Comparison of ENCODE assay signal across 8 cellular contexts in genomic region chr10:110864662-110865140, GRCh38. TPM values are rescaled to one million over a fixed set of nuclear protein-coding genes. Genes with fewer than 3 reads are reported as not detected.
DNase-seq lines count a peak whose midpoint lies in the region; ATAC-seq and TF ChIP-seq lines count a peak whose summit lies in the region.

No MANE protein-coding gene starts in this region.

- no peaks in the 10 kb centered on the region for H3K27me3 ChIP-seq in RWPE2 (ENCODE audit: insufficient read depth, poor library complexity, severe bottlenecking)

- DNase-seq in stimulated activated CD4-positive, alpha-beta T cell treated with anti-CD3 and anti-CD28 coated beads, Interleukin-15, amount 100 ng/mL, for 24 hours, result peak; percentile 35
- no peak for DNase-seq in stimulated activated CD4-positive, alpha-beta T cell treated with anti-CD3 and anti-CD28 coated beads, Interleukin-4, amount 100 ng/mL, for 1 hour
- no peak for DNase-seq in RWPE2 (ENCODE audit: low spot score)
- peak; percentile 18 for DNase-seq in choroid plexus epithelial cell (ENCODE audit: low read depth)
- no peak for DNase-seq in germinal center (ENCODE audit: low spot score)
- DNase-seq in posterior vena cava (ENCODE audit: low spot score), result no peak

- H3K9me3 Mint-ChIP-seq in nephron, result no peaks in the 10 kb centered on the region

- no peaks in the 10 kb centered on the region for H3K27me3 Mint-ChIP-seq in nephron (ENCODE audit: low read depth)

- H3K4me1 Mint-ChIP-seq in nephron, result peaks cover 80% of the 10 kb centered on the region

- H3K36me3 ChIP-seq in RWPE2 (ENCODE audit: low read depth), result no peaks in the 10 kb centered on the region

- TF ChIP-seq CTCF in RWPE2 (IDR thresholded peaks at IDR 0.05; ENCODE audit: poor library complexity, severe bottlenecking), result no peak
- no peak for TF ChIP-seq CTCF in choroid plexus epithelial cell (conservative IDR thresholded peaks at IDR 0.05; ENCODE audit: low read depth, low read length)
- no peak for TF ChIP-seq CTCF in nephron (IDR thresholded peaks at IDR 0.05; ENCODE audit: unreplicated experiment in 3 of 3)

- no peaks in the 10 kb centered on the region for H3K9me3 ChIP-seq in RWPE2 (ENCODE audit: severe bottlenecking)

- H3K27ac ChIP-seq in RWPE2 (ENCODE audit: poor library complexity, severe bottlenecking), result peak overlapping the region; percentile 89

- peak overlapping the region in 1 of 3 experiments; percentile 10 for H3K4me3 Mint-ChIP-seq in nephron

- intact Hi-C loops in posterior vena cava (cut with DNase I), result loop anchor here (5.0 kb wide), 2 partner anchors 32 to 47 kb away; no protein-coding TSS in a partner anchor

- H3K27ac Mint-ChIP-seq in nephron, result peak overlapping the region; percentile 95 to 98 (median 97)

- H3K4me3 ChIP-seq in RWPE2 (ENCODE audit: severe bottlenecking) (no peak overlapping the region), choroid plexus epithelial cell (ENCODE audit: low read depth, low read length) (no peak overlapping the region)

- H3K36me3 Mint-ChIP-seq in nephron (ENCODE audit: low read depth), result no peaks in the 10 kb centered on the region

- peak; percentile 45 for ATAC-seq in HG03060 (IDR thresholded peaks at IDR 0.05; ENCODE audit: low read depth, unreplicated experiment)
- no peak for ATAC-seq in RWPE2 (ENCODE audit: low read depth)

- H3K4me1 ChIP-seq in RWPE2 (ENCODE audit: insufficient read depth, poor library complexity, severe bottlenecking), result peaks cover 45% of the 10 kb centered on the region

RNA-seq across cellular contexts. Expression of gene PDCD4, which starts 7.0 kb away (rescaled TPM):
- 10 to 100 TPM; 54.9 to 55.0 TPM for total RNA-seq in posterior vena cava

RNA-seq across cellular contexts. Expression of gene BBIP1, which starts 54.3 kb away (rescaled TPM):
- total RNA-seq in posterior vena cava, result 10 to 100 TPM; 36.3 to 38.6 TPM

RNA-seq across cellular contexts. Expression of gene SHOC2, which starts 54.7 kb away (rescaled TPM):
- total RNA-seq in posterior vena cava, result 10 to 100 TPM; 70.1 to 80.0 TPM

Comparison
In these comparisons a context has a peak if more than half of its experiments do, and no peak if none do; other contexts are left out.
1. DNase-seq: peak in stimulated activated CD4-positive, alpha-beta T cell treated with anti-CD3 and anti-CD28 coated beads, Interleukin-15, amount 100 ng/mL, for 24 hours (single experiment) and choroid plexus epithelial cell (single experiment); none in stimulated activated CD4-positive, alpha-beta T cell treated with anti-CD3 and anti-CD28 coated beads, Interleukin-4, amount 100 ng/mL, for 1 hour (single experiment), RWPE2 (single experiment), germinal center (single experiment) and posterior vena cava (single experiment).